ENCODE assay signal across 15 cellular contexts in genomic region chr13:78625384-78625783, GRCh38. TPM values are rescaled to one million over a fixed set of nuclear protein-coding genes. Genes with fewer than 3 reads are reported as not detected.
DNase-seq lines count a peak whose midpoint lies in the region; ATAC-seq and TF ChIP-seq lines count a peak whose summit lies in the region.
"Had no signal": no experiment of that assay in that cellular context is flagged by ENCODE, and none has a peak within 500 bp of the region (broad histone marks: within the 10 kb centered on the region; RNA-seq: fewer than 3 reads in every experiment).

No MANE protein-coding gene starts in this region.

- POLR2A ChIA-PET in WTC11 (lab: Charles Lee): no interaction called here

- peak overlapping the region; percentile 59 for H3K27ac Mint-ChIP-seq in T-helper 17 cell
- 0 out of 2 replicates have a peak overlapping the region, but pooled peaks have one; percentile 27 for H3K27ac Mint-ChIP-seq in WTC11
- H3K27ac Mint-ChIP-seq: CD14-positive monocyte; CD8-positive, alpha-beta T cell; HFFc6 had no signal

- H3K27me3 Mint-ChIP-seq in T-helper 17 cell: no peaks in the 10 kb centered on the region
- no peaks in the 10 kb centered on the region for H3K27me3 Mint-ChIP-seq in WTC11 (ENCODE audit: low read depth)

- H3K9me3 ChIP-seq in T-helper 17 cell (ENCODE audit: control insufficient read depth, low read length, poor library complexity, severe bottlenecking): no peaks in the 10 kb centered on the region

- H3K4me3 Mint-ChIP-seq in T-helper 17 cell (no peak overlapping the region), WTC11 (no peak overlapping the region)
- H3K4me3 Mint-ChIP-seq: CD14-positive monocyte; CD8-positive, alpha-beta T cell; HFFc6 had no signal

- no peaks in the 10 kb centered on the region for H3K9me3 Mint-ChIP-seq in WTC11
- H3K9me3 Mint-ChIP-seq: CD14-positive monocyte; CD8-positive, alpha-beta T cell; HFFc6 had no signal

- H3K36me3 Mint-ChIP-seq in T-helper 17 cell (ENCODE audit: low read depth) (peaks cover 31% of the 10 kb centered on the region), WTC11 (peaks cover 27% of the 10 kb centered on the region)

- in situ Hi-C loops in G401 (cut with HindIII; ENCODE audit: low sequenced_read_pairs): no loop called here

- peak; percentile 17 for DNase-seq in DMS53 (lab: John Stamatoyannopoulos, UW)
- DNase-seq in DMS53 treated with DMSO at 0.1 percent for 48 hours (lab: John Stamatoyannopoulos, UW; ENCODE audit: unreplicated experiment): no peak
- no peak for DNase-seq in T-helper 17 cell
- DNase-seq in WTC11 (ENCODE audit: low spot score): no peak
- DNase-seq in kidney glomerular epithelial cell (lab: John Stamatoyannopoulos, UW): peak; percentile 29
- DNase-seq in G401 (ENCODE audit: low spot score): no peak
- DNase-seq in mesenteric fat pad (ENCODE audit: low spot score): no peak
- DNase-seq in NCI-H2196 (lab: John Stamatoyannopoulos, UW; ENCODE audit: unreplicated experiment): no peak
- DNase-seq: CD8-positive, alpha-beta T cell; COR-L47; DMS153; HCEC 1CT; HFFc6 had no signal

- no peak for TF ChIP-seq CTCF in WTC11 (IDR thresholded peaks at IDR 0.05)

- CTCF ChIA-PET in WTC11 (lab: Charles Lee): no interaction called here

- H3K4me1 Mint-ChIP-seq in T-helper 17 cell (peaks cover 16% of the 10 kb centered on the region), WTC11 (peaks cover 7% of the 10 kb centered on the region)
- H3K4me1 Mint-ChIP-seq: CD14-positive monocyte had no signal

- no peak for ATAC-seq in T-helper 17 cell
- ATAC-seq in WTC11: no peak
- ATAC-seq: CD8-positive, alpha-beta T cell had no signal

TF ChIP-seq in WTC11, 78 proteins besides CTCF, POLR2A, EP300 and RAD21:
- no peak for TF ChIP-seq ERG (CRISPR knock-in tag; IDR thresholded peaks at IDR 0.05)
- no peak for TF ChIP-seq ZNF232 (CRISPR knock-in tag; IDR thresholded peaks at IDR 0.05)
- no peak for TF ChIP-seq NR2C2 (CRISPR knock-in tag; IDR thresholded peaks at IDR 0.05)
- TF ChIP-seq CDX4 (CRISPR knock-in tag; IDR thresholded peaks at IDR 0.05; ENCODE audit: borderline replicate concordance): no peak
- TF ChIP-seq ZNF281 (CRISPR knock-in tag; IDR thresholded peaks at IDR 0.05): no peak
- TF ChIP-seq SOX15 (CRISPR knock-in tag; IDR thresholded peaks at IDR 0.05): no peak
- no peak for TF ChIP-seq CREB1 (CRISPR knock-in tag; IDR thresholded peaks at IDR 0.05)
- no peak for TF ChIP-seq PRDM15 (CRISPR knock-in tag; IDR thresholded peaks at IDR 0.05)
- TF ChIP-seq FOXP1 (CRISPR knock-in tag; IDR thresholded peaks at IDR 0.05; ENCODE audit: borderline replicate concordance): no peak
- no peak for TF ChIP-seq ATF2 (CRISPR knock-in tag; IDR thresholded peaks at IDR 0.05; ENCODE audit: borderline replicate concordance, low read depth)
- no peak for TF ChIP-seq ZNF121 (CRISPR knock-in tag; IDR thresholded peaks at IDR 0.05)

RNA-seq across cellular contexts. Expression of gene POU4F1, which starts 22.0 kb away (rescaled TPM):
- total RNA-seq in T-helper 17 cell (under 1 TPM; 0.18 to 0.20 TPM), WTC11 (2021) (0.11 to 0.26 TPM (median 0.14 TPM) in 3 replicates), mesenteric fat pad (not detected)
- not detected in 2 replicates for total RNA-seq in G401 (2014; rRNA removed; shearing (Covaris generic))
- total RNA-seq: H4, HFFc6 had no signal

RNA-seq across cellular contexts. Expression of gene OBI1, which starts 33.6 kb away (rescaled TPM):
- total RNA-seq in T-helper 17 cell (1 to 10 TPM; 2.5 to 4.5 TPM), WTC11 (2021) (13.4 to 16.9 TPM (median 16.7 TPM) in 3 replicates), mesenteric fat pad (8.2 TPM)
- total RNA-seq in G401 (2014; rRNA removed; shearing (Covaris generic)): 9.2 and 10.7 TPM in 2 replicates

Comparison
In these comparisons a context has a peak if more than half of its experiments do, and no peak if none do; other contexts are left out.
1. DNase-seq: peak in DMS53 (single experiment) and kidney glomerular epithelial cell (single experiment); none in DMS53 treated with DMSO at 0.1 percent for 48 hours (single experiment), T-helper 17 cell (0 of 3), WTC11 (single experiment), G401 (single experiment), mesenteric fat pad (single experiment) and NCI-H2196 (single experiment).